27 cellular contexts compared by ENCODE assay signal in the genomic region with DNA sequence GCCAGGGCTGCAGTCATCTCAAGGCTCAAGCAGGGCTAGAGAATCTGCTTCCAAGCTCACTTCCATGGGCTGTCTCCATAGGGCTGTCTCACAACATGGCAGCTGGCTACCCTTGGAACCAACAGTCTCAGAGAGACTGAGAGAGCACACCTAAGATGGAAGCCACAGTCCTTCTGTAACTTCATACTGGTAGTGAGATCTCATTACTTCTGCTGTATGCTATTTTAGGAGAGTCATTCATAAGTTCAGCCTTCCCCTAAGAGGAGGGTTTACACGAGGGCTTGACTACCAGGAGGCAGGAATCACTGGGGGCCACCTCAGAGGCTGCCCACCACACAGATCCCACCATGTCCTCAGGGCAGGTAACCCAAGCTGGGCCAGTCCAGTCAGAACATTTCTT.
"Had no signal": no experiment of that assay in that cellular context is flagged by ENCODE, and none has a peak within 500 bp of the region (broad histone marks: within the 10 kb centered on the region; RNA-seq: fewer than 3 reads in every experiment).

No MANE protein-coding gene starts in this region.

- H3K4me3 Mint-ChIP-seq: dendritic cell treated with granulocyte-macrophage colony-stimulating factor and Interleukin-4, amounts not matched to agents 40 ng/mL and 50 ng/mL, for 4 days; effector memory CD8-positive, alpha-beta T cell; endodermal cell; mesothelial cell of epicardium had no signal

- DNase-seq: colonic mucosa; cortex of kidney; effector CD8-positive, alpha-beta T cell; effector memory CD8-positive, alpha-beta T cell; endodermal cell; erythroblast; esophagus squamous epithelium; foreskin fibroblast; foreskin melanocyte; gastrocnemius medialis; glutamatergic neuron; head of caudate nucleus; heart right ventricle; hippocampal formation; left cardiac atrium; left lung; left ventricle myocardium superior; lower lobe of right lung; mesenchymal stem cell; mucosa of descending colon had no signal

- H3K27ac ChIP-seq: colonic mucosa, epithelial cell of prostate, esophagus squamous epithelium, gastrocnemius medialis, heart right ventricle, left lung, lower lobe of right lung had no signal

- FAIRE-seq: endometrium, islet of Langerhans, keratinocyte had no signal

- ATAC-seq: effector memory CD8-positive, alpha-beta T cell; esophagus mucosa; heart right ventricle; left cardiac atrium; left lung; left ventricle myocardium superior; lower lobe of right lung; mucosa of descending colon had no signal

- H3K4me1 ChIP-seq: colonic mucosa, esophagus squamous epithelium, gastrocnemius medialis, left lung, lower lobe of right lung had no signal

- H3K4me1 Mint-ChIP-seq: mesothelial cell of epicardium had no signal

- H3K27ac Mint-ChIP-seq: dendritic cell treated with granulocyte-macrophage colony-stimulating factor and Interleukin-4, amounts not matched to agents 40 ng/mL and 50 ng/mL, for 4 days; effector memory CD8-positive, alpha-beta T cell; endodermal cell; mesothelial cell of epicardium had no signal

- H3K27me3 Mint-ChIP-seq: dendritic cell treated with granulocyte-macrophage colony-stimulating factor and Interleukin-4, amounts not matched to agents 40 ng/mL and 50 ng/mL, for 4 days had no signal

- H3K4me3 ChIP-seq: colonic mucosa, esophagus squamous epithelium, gastrocnemius medialis, heart right ventricle, left lung, lower lobe of right lung, mucosa of descending colon had no signal

- H3K36me3 ChIP-seq: colonic mucosa, gastrocnemius medialis, lower lobe of right lung had no signal

- H3K9me3 ChIP-seq: colonic mucosa, esophagus squamous epithelium, gastrocnemius medialis, heart right ventricle, left lung, lower lobe of right lung, mucosa of descending colon had no signal

- H3K27me3 ChIP-seq: colonic mucosa, gastrocnemius medialis, heart right ventricle, left lung had no signal

- H3K9me3 Mint-ChIP-seq: dendritic cell treated with granulocyte-macrophage colony-stimulating factor and Interleukin-4, amounts not matched to agents 40 ng/mL and 50 ng/mL, for 4 days; effector memory CD8-positive, alpha-beta T cell; endodermal cell; mesothelial cell of epicardium had no signal
